20 cellular contexts compared by ENCODE assay signal in the genomic region with DNA sequence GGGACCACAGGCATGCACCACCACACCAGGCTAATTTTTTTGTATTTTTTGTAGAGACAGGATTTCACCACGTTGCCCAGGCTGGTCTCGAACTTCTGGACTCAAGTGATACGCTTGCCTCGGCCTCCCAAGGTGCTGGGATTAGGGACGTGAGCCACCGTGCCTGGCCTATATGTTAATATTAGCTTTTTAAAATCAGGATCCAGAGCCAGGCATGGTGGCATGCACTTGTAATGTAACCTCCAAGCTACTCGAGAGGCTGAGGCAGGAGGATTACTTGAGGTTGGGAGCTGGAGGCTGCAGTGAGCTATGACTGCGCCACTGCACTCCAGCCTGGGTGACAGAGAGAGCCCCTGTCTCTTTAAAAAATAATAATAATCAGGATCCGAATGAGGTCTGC. TPM values are rescaled to one million over a fixed set of nuclear protein-coding genes. Genes with fewer than 3 reads are reported as not detected.
DNase-seq lines count a peak whose midpoint lies in the region; ATAC-seq and TF ChIP-seq lines count a peak whose summit lies in the region.
"Had no signal": no experiment of that assay in that cellular context is flagged by ENCODE, and none has a peak within 500 bp of the region (broad histone marks: within the 10 kb centered on the region; RNA-seq: fewer than 3 reads in every experiment).

No MANE protein-coding gene starts in this region.

- H3K9me3 ChIP-seq in Peyer's patch (no peaks in the 10 kb centered on the region), tibial artery (no peaks in the 10 kb centered on the region)
- H3K9me3 ChIP-seq: A549 had no signal

- no peak for TF ChIP-seq POLR2A in Peyer's patch (IDR thresholded peaks at IDR 0.05)

- no peak overlapping the region for H3K27ac Mint-ChIP-seq in activated CD4-positive, alpha-beta memory T cell treated with anti-CD3 and anti-CD28 coated beads, Interleukin-2, amount 10 ng/mL, durations not matched to agents 7 days and 5 days
- no peak overlapping the region for H3K27ac Mint-ChIP-seq in activated CD4-positive, alpha-beta memory T cell treated with anti-CD3 and anti-CD28 coated beads for 36 hours
- H3K27ac Mint-ChIP-seq in osteocyte (ENCODE audit: unreplicated experiment) = no peak overlapping the region
- H3K27ac Mint-ChIP-seq: CD8-positive, alpha-beta T cell; HFFc6 had no signal

- H3K9me3 Mint-ChIP-seq in activated CD4-positive, alpha-beta memory T cell treated with anti-CD3 and anti-CD28 coated beads, Interleukin-2, amount 10 ng/mL, durations not matched to agents 7 days and 5 days = no peaks in the 10 kb centered on the region
- H3K9me3 Mint-ChIP-seq in activated CD4-positive, alpha-beta memory T cell treated with anti-CD3 and anti-CD28 coated beads for 36 hours = no peaks in the 10 kb centered on the region
- H3K9me3 Mint-ChIP-seq in osteocyte (ENCODE audit: unreplicated experiment) = peaks cover 4% of the 10 kb centered on the region
- H3K9me3 Mint-ChIP-seq: CD8-positive, alpha-beta T cell; HFFc6 had no signal

- H3K27ac ChIP-seq in Peyer's patch (no peak overlapping the region), tibial artery (no peak overlapping the region)
- H3K27ac ChIP-seq: 22Rv1, A549 had no signal

- H3K27me3 ChIP-seq in Peyer's patch (no peaks in the 10 kb centered on the region), tibial artery (no peaks in the 10 kb centered on the region)

- no peak overlapping the region for H3K4me3 Mint-ChIP-seq in activated CD4-positive, alpha-beta memory T cell treated with anti-CD3 and anti-CD28 coated beads, Interleukin-2, amount 10 ng/mL, durations not matched to agents 7 days and 5 days
- H3K4me3 Mint-ChIP-seq in activated CD4-positive, alpha-beta memory T cell treated with anti-CD3 and anti-CD28 coated beads for 36 hours = no peak overlapping the region
- no peak overlapping the region for H3K4me3 Mint-ChIP-seq in osteocyte (ENCODE audit: unreplicated experiment)
- H3K4me3 Mint-ChIP-seq: CD8-positive, alpha-beta T cell; HFFc6 had no signal

- intact Hi-C loops in activated CD4-positive, alpha-beta memory T cell treated with anti-CD3 and anti-CD28 coated beads for 36 hours (cut with micrococcal nuclease) = no loop called here
- intact Hi-C loops in tibial artery (cut with DNase I; ENCODE audit: low total_unique reads) = no loop called here

- POLR2A ChIA-PET in activated CD4-positive, alpha-beta memory T cell treated with anti-CD3 and anti-CD28 coated beads, Interleukin-2, amount 10 ng/mL, durations not matched to agents 7 days and 5 days (lab: Charles Lee) = interaction anchor here (1.1 to 37.2 kb wide), 4 partner anchors 12 to 16 kb away, joined by 3 to 686 read pairs (median 4); partner anchors contain the start of gene ADCY7
- POLR2A ChIA-PET in activated CD4-positive, alpha-beta memory T cell treated with anti-CD3 and anti-CD28 coated beads for 36 hours (lab: Charles Lee) = no interaction called here

- no peak for TF ChIP-seq CTCF in Peyer's patch (IDR thresholded peaks at IDR 0.05)
- no peak for TF ChIP-seq CTCF in osteocyte (IDR thresholded peaks at IDR 0.05)
- no peak for TF ChIP-seq CTCF in tibial artery (IDR thresholded peaks at IDR 0.05)
- no peak for TF ChIP-seq CTCF in omental fat pad (IDR thresholded peaks at IDR 0.05)

- peaks cover 19% of the 10 kb centered on the region for H3K36me3 Mint-ChIP-seq in activated CD4-positive, alpha-beta memory T cell treated with anti-CD3 and anti-CD28 coated beads, Interleukin-2, amount 10 ng/mL, durations not matched to agents 7 days and 5 days (ENCODE audit: low read depth)
- no peaks in the 10 kb centered on the region for H3K36me3 Mint-ChIP-seq in activated CD4-positive, alpha-beta memory T cell treated with anti-CD3 and anti-CD28 coated beads for 36 hours
- peaks cover 6% of the 10 kb centered on the region for H3K36me3 Mint-ChIP-seq in osteocyte (ENCODE audit: unreplicated experiment)
- H3K36me3 Mint-ChIP-seq: CD8-positive, alpha-beta T cell had no signal

- peak; percentile 9 for DNase-seq in activated CD4-positive, alpha-beta memory T cell treated with anti-CD3 and anti-CD28 coated beads, Interleukin-2, amount 10 ng/mL, durations not matched to agents 7 days and 5 days
- no peak for DNase-seq in activated CD4-positive, alpha-beta memory T cell treated with anti-CD3 and anti-CD28 coated beads for 36 hours
- peak in 2 of 3 donors; percentile 11 to 31 for DNase-seq in Peyer's patch
- peak; percentile 48 for DNase-seq in osteocyte (ENCODE audit: extremely low spot score, unreplicated experiment)
- DNase-seq in tibial artery = peak; percentile 14 to 43
- DNase-seq in occipital lobe (lab: John Stamatoyannopoulos, UW) = no peak
- no peak for DNase-seq in omental fat pad (ENCODE audit: low spot score)
- DNase-seq: AML-193; Calu3; CD8-positive, alpha-beta T cell; DMS79 treated with DMSO at 0.1 percent for 48 hours; GF-D8; GOT3; H7; HFFc6 had no signal

- peaks cover 1% of the 10 kb centered on the region for H3K27me3 Mint-ChIP-seq in activated CD4-positive, alpha-beta memory T cell treated with anti-CD3 and anti-CD28 coated beads, Interleukin-2, amount 10 ng/mL, durations not matched to agents 7 days and 5 days
- no peaks in the 10 kb centered on the region for H3K27me3 Mint-ChIP-seq in activated CD4-positive, alpha-beta memory T cell treated with anti-CD3 and anti-CD28 coated beads for 36 hours
- peaks cover 30% of the 10 kb centered on the region for H3K27me3 Mint-ChIP-seq in osteocyte (ENCODE audit: unreplicated experiment)

- no peaks in the 10 kb centered on the region for H3K36me3 ChIP-seq in Peyer's patch
- no peaks in the 10 kb centered on the region for H3K36me3 ChIP-seq in tibial artery

- no peak overlapping the region for H3K4me3 ChIP-seq in Peyer's patch
- H3K4me3 ChIP-seq in tibial artery = no peak overlapping the region
- H3K4me3 ChIP-seq: A549 had no signal

- CTCF ChIA-PET in activated CD4-positive, alpha-beta memory T cell treated with anti-CD3 and anti-CD28 coated beads, Interleukin-2, amount 10 ng/mL, durations not matched to agents 7 days and 5 days (lab: Charles Lee) = interaction anchor here (1.1 to 1.3 kb wide), 3 partner anchors 20 to 69 kb away, joined by 3 to 5 read pairs (median 5); no protein-coding TSS in a partner anchor
- CTCF ChIA-PET in activated CD4-positive, alpha-beta memory T cell treated with anti-CD3 and anti-CD28 coated beads for 36 hours (lab: Charles Lee) = no interaction called here

- H3K4me1 ChIP-seq in Peyer's patch (peaks cover 0 to 7% (median 0%) of the 10 kb centered on the region in 4 donors), tibial artery (peaks cover 0 to 16% (median 11%) of the 10 kb centered on the region in 4 donors)

- H3K4me1 Mint-ChIP-seq in activated CD4-positive, alpha-beta memory T cell treated with anti-CD3 and anti-CD28 coated beads, Interleukin-2, amount 10 ng/mL, durations not matched to agents 7 days and 5 days = peaks cover 15% of the 10 kb centered on the region
- H3K4me1 Mint-ChIP-seq in activated CD4-positive, alpha-beta memory T cell treated with anti-CD3 and anti-CD28 coated beads for 36 hours (ENCODE audit: low read depth) = peaks cover 1% of the 10 kb centered on the region
- H3K4me1 Mint-ChIP-seq in osteocyte (ENCODE audit: unreplicated experiment) = peaks cover 21% of the 10 kb centered on the region

- ATAC-seq in omental fat pad (ENCODE audit: low FRiP score) = no peak
- no peak for ATAC-seq in HG02852 (IDR thresholded peaks at IDR 0.05; ENCODE audit: unreplicated experiment)
- ATAC-seq: A549; CD8-positive, alpha-beta T cell; HCT116; HepG2 had no signal

RNA-seq across cellular contexts. Expression of gene ADCY7, which starts 8.5 kb away (rescaled TPM):
- 100 to 1,000 TPM; 266 to 270 TPM for total RNA-seq in activated CD4-positive, alpha-beta memory T cell treated with anti-CD3 and anti-CD28 coated beads, Interleukin-2, amount 10 ng/mL, durations not matched to agents 7 days and 5 days
- total RNA-seq in activated CD4-positive, alpha-beta memory T cell treated with anti-CD3 and anti-CD28 coated beads for 36 hours = 100 to 1,000 TPM in 1 of 2 experiments, 10 to 100 TPM in 1; 100.0 to 107 TPM
- total RNA-seq in Peyer's patch = 10 to 100 TPM in 3 of 4 donors, 1 to 10 TPM in 1; 6.5 to 67.7 (median 21.5) TPM
- total RNA-seq in osteocyte = 4.6 TPM in 2 replicates
- 8.7 TPM for total RNA-seq in occipital lobe
- total RNA-seq in omental fat pad = 10 to 100 TPM; 14.0 to 38.9 (median 21.4) TPM

Comparison
In these comparisons a context has a peak if more than half of its experiments do, and no peak if none do; other contexts are left out.
1. DNase-seq: peak in activated CD4-positive, alpha-beta memory T cell treated with anti-CD3 and anti-CD28 coated beads, Interleukin-2, amount 10 ng/mL, durations not matched to agents 7 days and 5 days (single experiment), Peyer's patch (2 of 3), osteocyte (single experiment) and tibial artery (2 of 2); none in activated CD4-positive, alpha-beta memory T cell treated with anti-CD3 and anti-CD28 coated beads for 36 hours (single experiment), occipital lobe (single experiment) and omental fat pad (single experiment).